8 cellular contexts compared by ENCODE assay signal in genomic region chr1:156627313-156627880, GRCh38. TPM values are rescaled to one million over a fixed set of nuclear protein-coding genes. Genes with fewer than 3 reads are reported as not detected.
A peak's percentile ranks its signal among the peaks of the same experiment; 100 is the strongest.
DNase-seq lines count a peak whose midpoint lies in the region; ATAC-seq, FAIRE-seq and TF ChIP-seq lines count a peak whose summit lies in the region.

No MANE protein-coding gene starts in this region.

- no peak overlapping the region for H3K23ac ChIP-seq in H1 (ENCODE audit: insufficient read length)

- H4K5ac ChIP-seq in H1 (ENCODE audit: insufficient read length, low read depth, low read length): no peak overlapping the region

- H4K8ac ChIP-seq in H1 (ENCODE audit: extremely low read depth, insufficient read depth, low read length): no peak overlapping the region

- H3K36me3 ChIP-seq in SJCRH30 (no peaks in the 10 kb centered on the region), H1 (ENCODE audit: control insufficient read depth in 2 of 4, insufficient read depth in 4 of 4, low read length in 3 of 4) (no peaks in the 10 kb centered on the region; a peak in 1 of 8 replicates)

- no peak overlapping the region for H2BK15ac ChIP-seq in H1 (ENCODE audit: low read length)

- WGBS in H1 (ENCODE audit: extremely low coverage in 1 of 2, insufficient coverage in 1 of 2, insufficient read length in 1 of 2, insufficient replicate concordance in 2 of 2, low coverage in 1 of 2, low lambda C conversion rate in 2 of 2, missing lambda C conversion rate in 1 of 2), 2 experiments: 84% methylated on average over 2 of the region's 2 CpGs; no CpG with 5 or more reads in 1 of the 2 experiments

- H3K9me3 Mint-ChIP-seq in activated naive CD4-positive, alpha-beta T cell treated with anti-CD3 and anti-CD28 coated beads, Interleukin-2, amount 50 U/mL, for 72 hours: no peaks in the 10 kb centered on the region

- H3K56ac ChIP-seq in H1 (replicated peaks; ENCODE audit: insufficient read length, low read depth, low read length): no peak overlapping the region

- no peak overlapping the region for H2BK20ac ChIP-seq in H1 (ENCODE audit: low read length)

- H3K4me1 ChIP-seq in SJCRH30 (peaks cover 7% of the 10 kb centered on the region; the same call in 1 of the 2 replicates), H1 (replicated peaks in 1 of 4; ENCODE audit: control insufficient read depth in 3 of 4, insufficient read depth in 4 of 4, low read length in 3 of 4) (peaks cover 0 to 9% (median 2%) of the 10 kb centered on the region in 4 experiments; a peak in 5 of 7 replicates)

- intact Hi-C loops in posterior vena cava (cut with DNase I): loop anchor here in 1 of 2 donors (2.0 kb wide), 1 partner anchor 29 kb away; no protein-coding TSS in a partner anchor

- POLR2A ChIA-PET in H1 (lab: Charles Lee; ENCODE audit: partially characterized antibody): interaction anchor here (0.7 to 5.8 kb wide), 15 partner anchors 8 to 206 kb away, joined by 3 to 46 read pairs (median 4); partner anchors contain the start of genes BCAN, HAPLN2, NAXE and NES

- H3K9me3 ChIP-seq in SJCRH30 (replicated peaks): no peaks in the 10 kb centered on the region
- no peaks in the 10 kb centered on the region for H3K9me3 ChIP-seq in H1 (ENCODE audit: insufficient read depth in 2 of 2, low read depth in 1 of 2, low read length in 1 of 2)

- CTCF ChIA-PET in H1 (lab: Charles Lee; ENCODE audit: partially characterized antibody): interaction anchor here (0.7 to 43.0 kb wide), 42 partner anchors 7 to 596 kb away, joined by 3 to 868 read pairs (median 5); partner anchors contain the start of genes BCAN, CRABP2, GPATCH4 and HAPLN2

- TF ChIP-seq EP300 in H1 (IDR thresholded peaks at IDR 0.05; ENCODE audit: borderline replicate concordance in 1 of 2, low read depth in 2 of 2, low read length in 2 of 2): no peak

- H3K18ac ChIP-seq in H1 (ENCODE audit: extremely low read depth, low read length): no peak overlapping the region

- no peak overlapping the region for H2BK5ac ChIP-seq in H1 (ENCODE audit: low read depth, low read length)

- no peaks in the 10 kb centered on the region for H3K79me2 ChIP-seq in H1 (ENCODE audit: control insufficient read depth in 1 of 2, insufficient read depth in 2 of 2, low read length in 2 of 2)

- H3K27ac ChIP-seq in SJCRH30 (no peak overlapping the region), H1 (ENCODE audit: low read depth, low read length) (no peak overlapping the region)

- H2BK120ac ChIP-seq in H1 (replicated peaks; ENCODE audit: low read depth, low read length): no peak overlapping the region

- peaks cover 0 to 1% of the 10 kb centered on the region in 2 experiments for H4K20me1 ChIP-seq in H1 (replicated peaks in 1 of 2; ENCODE audit: control insufficient read depth in 1 of 2, insufficient read depth in 2 of 2, low read length in 2 of 2)

- peaks cover 20% of the 10 kb centered on the region; the same call in 1 of the 2 replicates for H3K23me2 ChIP-seq in H1 (ENCODE audit: low read depth, low read length)

- TF ChIP-seq CTCF in H1 (IDR thresholded peaks at IDR 0.05; ENCODE audit: control extremely low read depth in 1 of 3, insufficient read depth in 1 of 3, low read depth in 1 of 3, low read length in 3 of 3): peak; percentile 43 to 83 (median 78)

- no peak overlapping the region for H2AK5ac ChIP-seq in H1 (ENCODE audit: low read depth, low read length)

- H3K27ac Mint-ChIP-seq in activated naive CD4-positive, alpha-beta T cell treated with anti-CD3 and anti-CD28 coated beads, Interleukin-2, amount 50 U/mL, for 72 hours: no peak overlapping the region

- no peak overlapping the region for H3K14ac ChIP-seq in H1 (ENCODE audit: insufficient read length)

- H3K9ac ChIP-seq in H1 (replicated peaks in 1 of 4; ENCODE audit: extremely low read depth in 1 of 4, low read depth in 3 of 4, low read length in 3 of 4): no peak overlapping the region

- no peak for ATAC-seq in activated naive CD4-positive, alpha-beta T cell treated with anti-CD3 and anti-CD28 coated beads, Interleukin-2, amount 50 U/mL, for 72 hours
- no peak for ATAC-seq in HG02571 (IDR thresholded peaks at IDR 0.05; ENCODE audit: unreplicated experiment)
- no peak for ATAC-seq in HG02852 (IDR thresholded peaks at IDR 0.05; ENCODE audit: unreplicated experiment)

- no peak overlapping the region for H3K4ac ChIP-seq in H1 (replicated peaks; ENCODE audit: insufficient read length, low read depth, low read length)

- H3K36me3 Mint-ChIP-seq in activated naive CD4-positive, alpha-beta T cell treated with anti-CD3 and anti-CD28 coated beads, Interleukin-2, amount 50 U/mL, for 72 hours: peaks cover 0 to 4% of the 10 kb centered on the region in 2 donors

- no peak overlapping the region for H2AFZ ChIP-seq in H1 (ENCODE audit: low read length)

- H3K4me3 ChIP-seq in SJCRH30: no peak overlapping the region
- H3K4me3 ChIP-seq in H1 (ENCODE audit: extremely low read depth in 1 of 4, insufficient read depth in 2 of 4, low read depth in 3 of 4, low read length in 4 of 4): no peak overlapping the region

- H2BK12ac ChIP-seq in H1 (ENCODE audit: low read depth, low read length): no peak overlapping the region

- no peak overlapping the region for H3K4me2 ChIP-seq in H1 (ENCODE audit: insufficient read depth in 1 of 2, low read depth in 2 of 2, low read length in 2 of 2)

- no peaks in the 10 kb centered on the region for H3K27me3 ChIP-seq in SJCRH30
- peaks cover 31 to 42% (median 35%) of the 10 kb centered on the region in 4 experiments for H3K27me3 ChIP-seq in H1 (replicated peaks in 1 of 4; ENCODE audit: control insufficient read depth in 3 of 4, extremely low read depth in 1 of 4, insufficient read depth in 3 of 4, low read length in 3 of 4)

- DNase-seq in activated naive CD4-positive, alpha-beta T cell treated with Interleukin-2 at 50 U/mL for 16 hours: peak; percentile 42
- DNase-seq in activated naive CD4-positive, alpha-beta T cell treated with anti-CD3 and anti-CD28 coated beads, Interleukin-2, amount 50 U/mL, for 72 hours (ENCODE audit: low spot score in 2 of 2): no peak
- peak; percentile 43 for DNase-seq in LoVo (ENCODE audit: low spot score)
- peak; percentile 64 to 86 for DNase-seq in SJCRH30
- no peak for DNase-seq in H1 (ENCODE audit: low read depth in 1 of 2, low spot score in 2 of 2)
- peak; percentile 63 for DNase-seq in posterior vena cava (ENCODE audit: low spot score)

- FAIRE-seq in H1 (lab: Jason Lieb, UNC): no peak

- TF ChIP-seq RAD21 in H1 (IDR thresholded peaks at IDR 0.05 in 1 of 2, conservative IDR thresholded peaks at IDR 0.05 in 1 of 2; ENCODE audit: low read depth in 2 of 2, low read length in 2 of 2): peak; percentile 60 to 67

- no peak for TF ChIP-seq POLR2A in H1 (IDR thresholded peaks at IDR 0.05; ENCODE audit: control extremely low read depth in 1 of 2, low read depth in 2 of 2, low read length in 2 of 2)

- no peak overlapping the region for H4K91ac ChIP-seq in H1 (replicated peaks; ENCODE audit: insufficient read length, low read length)

- no peaks in the 10 kb centered on the region for H3K79me1 ChIP-seq in H1 (ENCODE audit: low read depth, low read length)

RNA-seq across cellular contexts. Expression of gene HAPLN2, which starts 8.2 kb away (rescaled TPM):
- 1 to 10 TPM in 1 of 2 donors, not detected in 1; 3.8 TPM for total RNA-seq in activated naive CD4-positive, alpha-beta T cell treated with anti-CD3 and anti-CD28 coated beads, Interleukin-2, amount 50 U/mL, for 72 hours
- total RNA-seq in SJCRH30 (2014; rRNA removed; shearing (Covaris generic)): 0.20 and 0.23 TPM in 2 replicates
- 0.19 TPM in 1 of 2 replicates, not detected in the other for total RNA-seq in H1 (2021; fragmentation: NEBNext Ultra II Directional; extraction: Animal tissue kit (Norgen Biotek cat#: 25700))
- 0.51 and 1.2 TPM in 2 replicates for polyA plus RNA-seq in H1 (2011; rRNA removed)
- polyA plus RNA-seq in H1 (2011; cell fraction: cytosol; rRNA removed): 0.81 TPM
- polyA plus RNA-seq in H1 (2011; cell fraction: nucleus; rRNA removed): 3.4 TPM
- polyA plus RNA-seq in H1 (2012, experiment 1 of 2): 0.40 to 0.92 TPM (median 0.72 TPM) in 3 of 4 replicates, not detected in the other
- not detected for polyA plus RNA-seq in H1 (2012, experiment 2 of 2)
- 0.45 TPM for polyA plus RNA-seq in H1 (2013, experiment 1 of 2)
- polyA plus RNA-seq in H1 (2013, experiment 2 of 2): 0.15 TPM
- polyA minus RNA-seq in H1 (2011; rRNA and poly(A)+ RNA removed): not detected in 2 replicates
- polyA minus RNA-seq in H1 (2011; cell fraction: cytosol; rRNA and poly(A)+ RNA removed): not detected
- polyA minus RNA-seq in H1 (2011; cell fraction: nucleus; rRNA and poly(A)+ RNA removed): 0.50 TPM
- 1 to 10 TPM; 4.4 to 8.7 TPM for total RNA-seq in posterior vena cava

RNA-seq across cellular contexts. Expression of gene BCAN, which starts 14.5 kb away (rescaled TPM):
- not detected for total RNA-seq in activated naive CD4-positive, alpha-beta T cell treated with anti-CD3 and anti-CD28 coated beads, Interleukin-2, amount 50 U/mL, for 72 hours
- 0.05 TPM in 1 of 2 replicates, not detected in the other for total RNA-seq in SJCRH30 (2014; rRNA removed; shearing (Covaris generic))
- 3.8 and 4.5 TPM in 2 replicates for total RNA-seq in H1 (2021; fragmentation: NEBNext Ultra II Directional; extraction: Animal tissue kit (Norgen Biotek cat#: 25700))
- polyA plus RNA-seq in H1 (2011; rRNA removed): 17.1 and 24.0 TPM in 2 replicates
- 11.2 TPM for polyA plus RNA-seq in H1 (2011; cell fraction: cytosol; rRNA removed)
- polyA plus RNA-seq in H1 (2011; cell fraction: nucleus; rRNA removed): 25.7 TPM
- polyA plus RNA-seq in H1 (2012, experiment 1 of 2): 8.8 to 14.0 TPM (median 12.1 TPM) in 4 replicates
- 10.6 TPM for polyA plus RNA-seq in H1 (2012, experiment 2 of 2)
- polyA plus RNA-seq in H1 (2013, experiment 1 of 2): 8.6 TPM
- polyA plus RNA-seq in H1 (2013, experiment 2 of 2): 6.8 TPM
- 4.3 and 12.9 TPM in 2 replicates for polyA minus RNA-seq in H1 (2011; rRNA and poly(A)+ RNA removed)
- 7.8 TPM for polyA minus RNA-seq in H1 (2011; cell fraction: cytosol; rRNA and poly(A)+ RNA removed)
- 6.8 TPM for polyA minus RNA-seq in H1 (2011; cell fraction: nucleus; rRNA and poly(A)+ RNA removed)
- total RNA-seq in posterior vena cava: under 1 TPM; 0.29 to 0.60 TPM

RNA-seq across cellular contexts. Expression of gene GPATCH4, which starts 26.1 kb away (rescaled TPM):
- 10 to 100 TPM; 26.1 to 35.8 TPM for total RNA-seq in activated naive CD4-positive, alpha-beta T cell treated with anti-CD3 and anti-CD28 coated beads, Interleukin-2, amount 50 U/mL, for 72 hours
- total RNA-seq in SJCRH30 (2014; rRNA removed; shearing (Covaris generic)): 22.8 and 25.1 TPM in 2 replicates
- 47.9 and 48.5 TPM in 2 replicates for total RNA-seq in H1 (2021; fragmentation: NEBNext Ultra II Directional; extraction: Animal tissue kit (Norgen Biotek cat#: 25700))
- polyA plus RNA-seq in H1 (2011; rRNA removed): 19.3 and 20.5 TPM in 2 replicates
- polyA plus RNA-seq in H1 (2011; cell fraction: cytosol; rRNA removed): 41.0 TPM
- 26.5 TPM for polyA plus RNA-seq in H1 (2011; cell fraction: nucleus; rRNA removed)
- polyA plus RNA-seq in H1 (2012, experiment 1 of 2): 71.6 to 116 TPM (median 83.2 TPM) in 4 replicates
- polyA plus RNA-seq in H1 (2012, experiment 2 of 2): 13.8 TPM
- polyA plus RNA-seq in H1 (2013, experiment 1 of 2): 53.9 TPM
- polyA plus RNA-seq in H1 (2013, experiment 2 of 2): 53.2 TPM
- 53.2 and 70.6 TPM in 2 replicates for polyA minus RNA-seq in H1 (2011; rRNA and poly(A)+ RNA removed)
- polyA minus RNA-seq in H1 (2011; cell fraction: cytosol; rRNA and poly(A)+ RNA removed): 23.5 TPM
- polyA minus RNA-seq in H1 (2011; cell fraction: nucleus; rRNA and poly(A)+ RNA removed): 85.1 TPM
- 10 to 100 TPM; 28.3 to 37.7 TPM for total RNA-seq in posterior vena cava

RNA-seq across cellular contexts. Expression of gene NAXE, which starts 35.8 kb away (rescaled TPM):
- 10 to 100 TPM; 71.4 to 95.1 TPM for total RNA-seq in activated naive CD4-positive, alpha-beta T cell treated with anti-CD3 and anti-CD28 coated beads, Interleukin-2, amount 50 U/mL, for 72 hours
- total RNA-seq in SJCRH30 (2014; rRNA removed; shearing (Covaris generic)): 29.7 and 30.1 TPM in 2 replicates
- 73.1 and 75.4 TPM in 2 replicates for total RNA-seq in H1 (2021; fragmentation: NEBNext Ultra II Directional; extraction: Animal tissue kit (Norgen Biotek cat#: 25700))
- 74.3 and 99.5 TPM in 2 replicates for polyA plus RNA-seq in H1 (2011; rRNA removed)
- polyA plus RNA-seq in H1 (2011; cell fraction: cytosol; rRNA removed): 81.7 TPM
- polyA plus RNA-seq in H1 (2011; cell fraction: nucleus; rRNA removed): 111 TPM
- polyA plus RNA-seq in H1 (2012, experiment 1 of 2): 74.5 to 117 TPM (median 106 TPM) in 4 replicates
- polyA plus RNA-seq in H1 (2012, experiment 2 of 2): 142 TPM
- polyA plus RNA-seq in H1 (2013, experiment 1 of 2): 84.0 TPM
- 93.6 TPM for polyA plus RNA-seq in H1 (2013, experiment 2 of 2)
- polyA minus RNA-seq in H1 (2011; rRNA and poly(A)+ RNA removed): 43.2 and 70.3 TPM in 2 replicates
- polyA minus RNA-seq in H1 (2011; cell fraction: cytosol; rRNA and poly(A)+ RNA removed): 32.7 TPM
- polyA minus RNA-seq in H1 (2011; cell fraction: nucleus; rRNA and poly(A)+ RNA removed): 59.4 TPM
- total RNA-seq in posterior vena cava: 10 to 100 TPM; 62.5 to 82.1 TPM

RNA-seq across cellular contexts. Expression of gene TTC24, which starts 47.9 kb away (rescaled TPM):
- 1 to 10 TPM; 4.5 to 6.8 TPM for total RNA-seq in activated naive CD4-positive, alpha-beta T cell treated with anti-CD3 and anti-CD28 coated beads, Interleukin-2, amount 50 U/mL, for 72 hours
- total RNA-seq in SJCRH30 (2014; rRNA removed; shearing (Covaris generic)): not detected in 2 replicates
- total RNA-seq in H1 (2021; fragmentation: NEBNext Ultra II Directional; extraction: Animal tissue kit (Norgen Biotek cat#: 25700)): not detected in 2 replicates
- 0.08 TPM in 1 of 2 replicates, not detected in the other for polyA plus RNA-seq in H1 (2011; rRNA removed)
- polyA plus RNA-seq in H1 (2011; cell fraction: cytosol; rRNA removed): 0.09 TPM
- polyA plus RNA-seq in H1 (2011; cell fraction: nucleus; rRNA removed): 0.26 TPM
- polyA plus RNA-seq in H1 (2012, experiment 1 of 2): not detected in 4 replicates
- polyA plus RNA-seq in H1 (2012, experiment 2 of 2): not detected
- polyA plus RNA-seq in H1 (2013, experiment 1 of 2): not detected
- 0.04 TPM for polyA plus RNA-seq in H1 (2013, experiment 2 of 2)
- not detected in 2 replicates for polyA minus RNA-seq in H1 (2011; rRNA and poly(A)+ RNA removed)
- not detected for polyA minus RNA-seq in H1 (2011; cell fraction: cytosol; rRNA and poly(A)+ RNA removed)
- polyA minus RNA-seq in H1 (2011; cell fraction: nucleus; rRNA and poly(A)+ RNA removed): 1.5 TPM
- total RNA-seq in posterior vena cava: not detected

Comparison
In these comparisons a context has a peak if more than half of its experiments do, and no peak if none do; other contexts are left out.
1. DNase-seq: peak in activated naive CD4-positive, alpha-beta T cell treated with Interleukin-2 at 50 U/mL for 16 hours (single experiment), LoVo (single experiment), SJCRH30 (2 of 2) and posterior vena cava (single experiment); none in activated naive CD4-positive, alpha-beta T cell treated with anti-CD3 and anti-CD28 coated beads, Interleukin-2, amount 50 U/mL, for 72 hours (0 of 2) and H1 (0 of 2).